ENCODE assay signal across 2 cellular contexts in genomic region chr18:56995579-56996194, GRCh38.
TF ChIP-seq lines count a peak whose summit lies in the region.

No MANE protein-coding gene starts in this region.

TF ChIP-seq in HCT116, 20 proteins besides CTCF, POLR2A, EP300 and RAD21 (continued from another document):
- TF ChIP-seq REST (IDR thresholded peaks at IDR 0.05; ENCODE audit: low read depth) (no peak), POLR2AphosphoS5 (IDR thresholded peaks at IDR 0.05; ENCODE audit: low read depth, low read length) (no peak), ATF3 (IDR thresholded peaks at IDR 0.05) (no peak), SRF (IDR thresholded peaks at IDR 0.05; ENCODE audit: low read depth) (no peak), EGR1 (IDR thresholded peaks at IDR 0.05; ENCODE audit: low read depth) (no peak), JUND (IDR thresholded peaks at IDR 0.05) (no peak), YY1 (IDR thresholded peaks at IDR 0.05; ENCODE audit: extremely low read depth, insufficient replicate concordance, low read depth, low read length) (no peak), CEBPB (IDR thresholded peaks at IDR 0.05; ENCODE audit: low read depth) (no peak), TCF7L2 (IDR thresholded peaks at IDR 0.05; ENCODE audit: borderline replicate concordance, extremely low read depth, insufficient read depth, insufficient read length) (no peak)

TF ChIP-seq in H1, 55 proteins besides CTCF, POLR2A, EP300 and RAD21 (continued from another document):
- TF ChIP-seq POLR2AphosphoS5 (IDR thresholded peaks at IDR 0.05; ENCODE audit: low read depth, low read length) (no peak), SIRT6 (IDR thresholded peaks at IDR 0.05; ENCODE audit: low read length) (no peak), RBBP5 (IDR thresholded peaks at IDR 0.05; ENCODE audit: borderline replicate concordance, low read depth, low read length) (no peak), GTF2F1 (IDR thresholded peaks at IDR 0.05; ENCODE audit: borderline replicate concordance, low read depth, low read length) (no peak), MAX (IDR thresholded peaks at IDR 0.05) (no peak), TAF1 (IDR thresholded peaks at IDR 0.05; ENCODE audit: low read depth, low read length) (no peak), KDM4A (IDR thresholded peaks at IDR 0.05; ENCODE audit: low read depth, low read length, severe bottlenecking) (no peak), EGR1 (IDR thresholded peaks at IDR 0.05; ENCODE audit: borderline replicate concordance, low read depth, low read length) (no peak), GABPA (IDR thresholded peaks at IDR 0.05; ENCODE audit: borderline replicate concordance, insufficient read depth, low read length) (no peak), CBX5 (IDR thresholded peaks at IDR 0.05; ENCODE audit: low read depth, low read length) (no peak), KDM1A (IDR thresholded peaks at IDR 0.05; ENCODE audit: borderline replicate concordance, low read length) (no peak)
